In the genomic region with DNA sequence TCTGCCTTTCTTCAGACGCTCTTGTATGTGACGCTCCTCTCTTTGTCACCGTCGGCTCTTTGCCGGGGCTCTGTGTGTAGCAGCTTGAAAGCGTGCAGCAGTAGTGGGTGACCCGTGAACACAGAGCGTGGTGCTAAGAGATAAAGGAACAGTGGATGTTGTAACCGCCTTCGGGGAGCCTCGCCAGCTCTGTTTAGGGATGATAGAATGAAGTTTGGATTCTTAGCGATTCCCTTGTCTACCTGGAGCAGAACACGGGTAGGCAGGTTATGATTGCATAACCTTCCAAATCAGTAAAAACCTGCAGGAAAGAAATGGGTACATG, we compare ENCODE assay signal across 18 cellular contexts. TPM values are rescaled to one million over a fixed set of nuclear protein-coding genes. Genes with fewer than 3 reads are reported as not detected.
DNase-seq lines count a peak whose midpoint lies in the region; ATAC-seq and TF ChIP-seq lines count a peak whose summit lies in the region.
"Had no signal": no experiment of that assay in that cellular context is flagged by ENCODE, and none has a peak within 500 bp of the region (broad histone marks: within the 10 kb centered on the region; RNA-seq: fewer than 3 reads in every experiment).

No MANE protein-coding gene starts in this region.

- POLR2A ChIA-PET in OCI-LY7 (lab: Charles Lee): interaction anchor here (0.7 kb wide), 1 partner anchor 384 kb away, joined by 3 read pairs; no protein-coding TSS in a partner anchor

- H3K9me2 ChIP-seq in Karpas-422 (replicated peaks; ENCODE audit: insufficient read depth, low read length): no peaks in the 10 kb centered on the region
- no peaks in the 10 kb centered on the region for H3K9me2 ChIP-seq in OCI-LY7 (ENCODE audit: insufficient read depth, low read length)

- no peaks in the 10 kb centered on the region for H3K9me3 ChIP-seq in Karpas-422 (ENCODE audit: low read length)
- H3K9me3 ChIP-seq in gastroesophageal sphincter: no peaks in the 10 kb centered on the region
- no peaks in the 10 kb centered on the region for H3K9me3 ChIP-seq in right lobe of liver
- no peaks in the 10 kb centered on the region for H3K9me3 ChIP-seq in OCI-LY7 (ENCODE audit: low read length)

- H3K27me3 ChIP-seq in Karpas-422 (ENCODE audit: low read length) (no peaks in the 10 kb centered on the region), gastroesophageal sphincter (peaks cover 12% of the 10 kb centered on the region), right lobe of liver (no peaks in the 10 kb centered on the region)

- TF ChIP-seq EP300 in gastroesophageal sphincter (IDR thresholded peaks at IDR 0.05): no peak

- 62 to 80% methylated on average over 1 to 6 of the region's 13 CpGs for WGBS in gastroesophageal sphincter (ENCODE audit: low coverage in 1 of 2), 2 donors
- 31% methylated on average over 13 of the region's 13 CpGs for WGBS in right lobe of liver (ENCODE audit: insufficient coverage, low coverage, low lambda C conversion rate, missing lambda C conversion rate)

- H3K27ac ChIP-seq in Karpas-422 (ENCODE audit: low read length): no peak overlapping the region
- no peak overlapping the region for H3K27ac ChIP-seq in gastroesophageal sphincter
- H3K27ac ChIP-seq in right lobe of liver: no peak overlapping the region
- H3K27ac ChIP-seq in OCI-LY7 (ENCODE audit: low read depth, low read length, poor library complexity, severe bottlenecking): no peak overlapping the region

- H2AFZ ChIP-seq in Karpas-422 (ENCODE audit: low read length) (no peak overlapping the region), OCI-LY7 (ENCODE audit: low read length) (no peak overlapping the region)

- H3K9ac ChIP-seq in Karpas-422 (ENCODE audit: low read length): no peak overlapping the region

- H3K79me2 ChIP-seq in Karpas-422 (ENCODE audit: low read length): no peaks in the 10 kb centered on the region
- H3K79me2 ChIP-seq in OCI-LY7 (ENCODE audit: insufficient read depth, low read depth, low read length): no peaks in the 10 kb centered on the region

- no peak for TF ChIP-seq CTCF in gastroesophageal sphincter (IDR thresholded peaks at IDR 0.05)
- no peak for TF ChIP-seq CTCF in right lobe of liver (IDR thresholded peaks at IDR 0.05)
- no peak for TF ChIP-seq CTCF in OCI-LY7 (conservative IDR thresholded peaks at IDR 0.05; ENCODE audit: low read length)

- no peaks in the 10 kb centered on the region for H3K4me1 ChIP-seq in Karpas-422 (ENCODE audit: low read length)
- no peaks in the 10 kb centered on the region for H3K4me1 ChIP-seq in gastroesophageal sphincter
- H3K4me1 ChIP-seq in right lobe of liver: no peaks in the 10 kb centered on the region
- no peaks in the 10 kb centered on the region for H3K4me1 ChIP-seq in OCI-LY7 (ENCODE audit: insufficient read depth, low read length, poor library complexity, severe bottlenecking)

- H3K4me2 ChIP-seq in Karpas-422 (ENCODE audit: low read depth, low read length, poor library complexity, severe bottlenecking) (no peak overlapping the region), OCI-LY7 (ENCODE audit: low read length) (no peak overlapping the region)

- CTCF ChIA-PET in OCI-LY7 (lab: Charles Lee; ENCODE audit: unreplicated experiment): no interaction called here

- H3K36me3 ChIP-seq in Karpas-422 (ENCODE audit: insufficient read depth, low read length) (no peaks in the 10 kb centered on the region), gastroesophageal sphincter (no peaks in the 10 kb centered on the region), right lobe of liver (no peaks in the 10 kb centered on the region), OCI-LY7 (ENCODE audit: insufficient read depth, low read length) (no peaks in the 10 kb centered on the region)

- peak; percentile 63 for ATAC-seq in gastroesophageal sphincter
- ATAC-seq in right lobe of liver: peak; percentile 46 to 85 (median 74)
- ATAC-seq: HCT116, PC-3 had no signal

- H3K4me3 ChIP-seq in Karpas-422 (ENCODE audit: low read length) (no peak overlapping the region), gastroesophageal sphincter (no peak overlapping the region), right lobe of liver (no peak overlapping the region), OCI-LY7 (ENCODE audit: low read depth, low read length, poor library complexity, severe bottlenecking) (no peak overlapping the region)

- peak; percentile 22 for DNase-seq in Karpas-422
- peak in 1 of 3 donors; percentile 34 for DNase-seq in right lobe of liver
- DNase-seq in posterior vena cava (ENCODE audit: low spot score): peak; percentile 84
- no peak for DNase-seq in GF-D8 (lab: John Stamatoyannopoulos, UW)
- no peak for DNase-seq in OCI-LY7 (ENCODE audit: low spot score)
- DNase-seq in cortex of kidney (lab: John Stamatoyannopoulos, UW): no peak
- DNase-seq in activated gamma-delta T cell (lab: John Stamatoyannopoulos, UW): no peak
- DNase-seq: AML-193; CD4-positive, CD25-positive, alpha-beta regulatory T cell; DMS79; NCI-H1092 treated with DMSO at 0.1 percent for 48 hours; NCI-H345; NCI-H526 treated with DMSO at 0.1 percent for 48 hours; PC-3 had no signal

- TF ChIP-seq POLR2A in gastroesophageal sphincter (IDR thresholded peaks at IDR 0.05): no peak
- TF ChIP-seq POLR2A in right lobe of liver (IDR thresholded peaks at IDR 0.05): no peak

- no peaks in the 10 kb centered on the region for H4K20me1 ChIP-seq in Karpas-422 (ENCODE audit: insufficient read depth, low read depth, low read length)
- no peaks in the 10 kb centered on the region for H4K20me1 ChIP-seq in OCI-LY7 (ENCODE audit: insufficient read depth, low read length)

- intact Hi-C loops in right lobe of liver (cut with DNase I): no loop called here
- intact Hi-C loops in posterior vena cava (cut with DNase I): no loop called here
- intact Hi-C loops in OCI-LY7 (cut with micrococcal nuclease; ENCODE audit: unreplicated experiment): no loop called here

- no TSS peak for BruUV-seq in OCI-LY7 (replicated peaks; lab: Mats Ljungman, UMichigan)

RNA-seq across cellular contexts. Expression of a gene that starts 14.7 kb away (rescaled TPM):
- not detected in 2 replicates for total RNA-seq in Karpas-422 (2014; rRNA removed; shearing (Covaris generic); ENCODE audit: low replicate concordance)
- total RNA-seq in gastroesophageal sphincter: 1 to 10 TPM in 2 of 4 donors, under 1 TPM in 2; 0.47 to 1.7 (median 0.81) TPM
- total RNA-seq in right lobe of liver: under 1 TPM; 0.12 to 0.64 (median 0.32) TPM
- total RNA-seq in posterior vena cava: 10 to 100 TPM in 1 of 2 donors, 1 to 10 TPM in 1; 6.9 to 11.8 TPM
- total RNA-seq in OCI-LY7 (2014; rRNA removed; shearing (Covaris generic)): 0.35 and 1.7 TPM in 2 replicates
- total RNA-seq in OCI-LY7 (2022): 3.2 and 5.5 TPM in 2 replicates
- total RNA-seq: CD4-positive, CD25-positive, alpha-beta regulatory T cell; HT-29; MCF 10A; PC-3 had no signal

Comparison
In these comparisons a context has a peak if more than half of its experiments do, and no peak if none do; other contexts are left out.
1. DNase-seq: peak in Karpas-422 (single experiment) and posterior vena cava (single experiment); none in GF-D8 (single experiment), OCI-LY7 (single experiment), cortex of kidney (single experiment) and activated gamma-delta T cell (single experiment).